8 cellular contexts compared by ENCODE assay signal in the genomic region with DNA sequence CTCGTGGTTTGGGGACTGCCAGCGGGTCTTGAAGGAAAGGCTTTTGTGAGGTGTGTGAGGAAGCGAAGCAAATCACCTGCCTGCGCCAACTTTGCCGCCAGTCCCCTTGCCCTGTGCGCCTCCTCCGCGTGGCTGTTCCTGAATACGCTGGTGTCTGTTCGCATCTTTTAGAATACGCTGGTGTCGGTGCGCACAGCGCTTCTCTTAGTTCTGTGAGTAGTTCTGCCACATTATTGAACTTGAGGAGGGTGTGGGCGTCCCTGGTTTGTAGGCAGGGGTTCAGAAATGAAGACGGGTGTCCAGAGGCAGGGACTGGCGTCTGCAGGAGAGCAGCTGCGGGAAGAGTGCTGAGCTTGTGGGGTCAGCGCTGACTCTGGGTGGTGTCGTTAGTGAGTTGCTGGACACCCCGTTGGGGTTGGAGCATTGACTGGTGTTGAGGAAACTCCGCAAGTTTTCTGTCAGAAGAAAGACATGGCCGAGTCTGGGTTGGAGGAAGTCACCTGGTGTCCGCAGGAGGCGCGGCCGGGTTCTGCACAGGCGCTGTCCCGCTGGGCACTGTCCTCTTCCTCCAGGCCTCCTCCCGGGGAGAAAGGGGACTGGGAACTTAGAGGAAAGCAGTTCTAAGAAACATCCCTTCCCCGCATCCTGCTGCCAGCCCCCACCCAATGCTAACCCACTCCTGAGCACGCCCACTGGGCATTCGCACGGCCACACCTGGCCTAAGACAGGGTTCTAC. TPM values are rescaled to one million over a fixed set of nuclear protein-coding genes. Genes with fewer than 3 reads are reported as not detected.
A peak's percentile ranks its signal among the peaks of the same experiment; 100 is the strongest.
DNase-seq lines count a peak whose midpoint lies in the region; ATAC-seq and TF ChIP-seq lines count a peak whose summit lies in the region.

No MANE protein-coding gene starts in this region.

- no peaks in the 10 kb centered on the region for H3K27me3 ChIP-seq in SU-DHL-6 (ENCODE audit: low read length)

- peaks cover 42% of the 10 kb centered on the region for H3K36me3 ChIP-seq in SU-DHL-6 (ENCODE audit: low read length)

- DNase-seq in activated gamma-delta T cell treated with Interleukin-2 at 50 U/mL for 16 hours = peak; percentile 20
- no peak for DNase-seq in activated gamma-delta T cell (lab: John Stamatoyannopoulos, UW)
- peak; percentile 41 for DNase-seq in dermis blood vessel endothelial cell
- no peak for DNase-seq in lower leg skin (ENCODE audit: low spot score in 2 of 2)
- peak; percentile 33 for DNase-seq in stimulated activated naive CD8-positive, alpha-beta T cell treated with anti-CD3 and anti-CD28 coated beads, Interleukin-15, Interleukin-2, amounts not matched to agents 100 U/mL and 50 U/mL, for 24 hours
- DNase-seq in HEK293T (ENCODE audit: extremely low spot score) = no peak

- peak overlapping the region; percentile 66 for H3K4me2 ChIP-seq in SU-DHL-6 (ENCODE audit: low read depth, low read length, poor library complexity, severe bottlenecking)

- peak overlapping the region; percentile 78 for H3K27ac ChIP-seq in SU-DHL-6 (ENCODE audit: low read depth, low read length)

- no peak overlapping the region for H2AFZ ChIP-seq in SU-DHL-6 (ENCODE audit: low read depth, low read length, severe bottlenecking)

- WGBS in lower leg skin, 2 donors = 5 to 18% methylated on average over 34 of the region's 34 CpGs

- intact Hi-C loops in lower leg skin (cut with DNase I; ENCODE audit: low total_unique reads) = no loop called here

- POLR2A ChIA-PET in HEK293T (lab: Yijun Ruan, JAX) = interaction anchor here (1.0 to 1.7 kb wide), 5 partner anchors 10 to 807 kb away, joined by 3 to 11 read pairs (median 5); a partner anchor contains a TSS

- peak; percentile 13 for ATAC-seq in HG03135 (IDR thresholded peaks at IDR 0.05; ENCODE audit: unreplicated experiment)
- ATAC-seq in stimulated activated naive CD8-positive, alpha-beta T cell treated with anti-CD3 and anti-CD28 coated beads, Interleukin-15, Interleukin-2, amounts not matched to agents 100 U/mL and 50 U/mL, for 24 hours = no peak

- no peak for TF ChIP-seq POLR2A in lower leg skin (IDR thresholded peaks at IDR 0.05)

- H3K79me2 ChIP-seq in SU-DHL-6 (ENCODE audit: insufficient read depth, low read length) = peaks cover 54% of the 10 kb centered on the region

- no peaks in the 10 kb centered on the region for H4K20me1 ChIP-seq in SU-DHL-6 (ENCODE audit: low read depth, low read length)

- peak overlapping the region; percentile 70 for H3K4me3 ChIP-seq in SU-DHL-6 (ENCODE audit: insufficient read depth, low read length, poor library complexity, severe bottlenecking)
- H3K4me3 ChIP-seq in lower leg skin (ENCODE audit: low read depth, poor library complexity, severe bottlenecking) = peak overlapping the region; percentile 68

- peak overlapping the region; percentile 83 for H3K9ac ChIP-seq in SU-DHL-6 (ENCODE audit: low read length)

- peaks cover 12% of the 10 kb centered on the region for H3K9me3 ChIP-seq in SU-DHL-6 (ENCODE audit: insufficient read depth, low read length)

- TF ChIP-seq CTCF in SU-DHL-6 (IDR thresholded peaks at IDR 0.05; ENCODE audit: insufficient read depth, low read length, poor library complexity, severe bottlenecking) (no peak), lower leg skin (IDR thresholded peaks at IDR 0.05) (no peak)

- CTCF ChIA-PET in HEK293T (lab: Yijun Ruan, JAX) = no interaction called here

- no peaks in the 10 kb centered on the region for H3K9me2 ChIP-seq in SU-DHL-6 (replicated peaks; ENCODE audit: insufficient read depth, low read length)

- H3F3A ChIP-seq in SU-DHL-6 (ENCODE audit: insufficient read depth) = no peaks in the 10 kb centered on the region

TF ChIP-seq in HEK293T, 16 proteins besides CTCF, POLR2A, EP300 and RAD21:
- TF ChIP-seq SP1 (IDR thresholded peaks at IDR 0.05) (no peak), NFRKB (IDR thresholded peaks at IDR 0.05) (no peak), LEF1 (IDR thresholded peaks at IDR 0.05; ENCODE audit: borderline replicate concordance) (no peak), ZNF384 (IDR thresholded peaks at IDR 0.05) (no peak), HDGF (IDR thresholded peaks at IDR 0.05; ENCODE audit: borderline replicate concordance) (no peak), TARDBP (IDR thresholded peaks at IDR 0.05) (no peak), FOXA1 (IDR thresholded peaks at IDR 0.05) (no peak), FOXM1 (IDR thresholded peaks at IDR 0.05; ENCODE audit: borderline replicate concordance) (no peak), ELF4 (IDR thresholded peaks at IDR 0.05) (no peak), BHLHE40 (IDR thresholded peaks at IDR 0.05; ENCODE audit: borderline replicate concordance) (no peak), L3MBTL2 (conservative IDR thresholded peaks at IDR 0.05) (no peak), FOXK2 (IDR thresholded peaks at IDR 0.05) (no peak), CTBP1 (IDR thresholded peaks at IDR 0.05; ENCODE audit: borderline replicate concordance) (no peak)
- TF ChIP-seq, protein P1, sequence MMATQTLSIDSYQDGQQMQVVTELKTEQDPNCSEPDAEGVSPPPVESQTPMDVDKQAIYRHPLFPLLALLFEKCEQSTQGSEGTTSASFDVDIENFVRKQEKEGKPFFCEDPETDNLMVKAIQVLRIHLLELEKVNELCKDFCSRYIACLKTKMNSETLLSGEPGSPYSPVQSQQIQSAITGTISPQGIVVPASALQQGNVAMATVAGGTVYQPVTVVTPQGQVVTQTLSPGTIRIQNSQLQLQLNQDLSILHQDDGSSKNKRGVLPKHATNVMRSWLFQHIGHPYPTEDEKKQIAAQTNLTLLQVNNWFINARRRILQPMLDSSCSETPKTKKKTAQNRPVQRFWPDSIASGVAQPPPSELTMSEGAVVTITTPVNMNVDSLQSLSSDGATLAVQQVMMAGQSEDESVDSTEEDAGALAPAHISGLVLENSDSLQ (IDR thresholded peaks at IDR 0.05) = no peak

RNA-seq across cellular contexts. Expression of a gene that starts 1.0 kb away (rescaled TPM):
- 6.1 and 9.3 TPM in 2 replicates for total RNA-seq in dermis blood vessel endothelial cell
- total RNA-seq in lower leg skin = 1 to 10 TPM; 5.7 to 9.2 (median 7.5) TPM

Comparison
In these comparisons a context has a peak if more than half of its experiments do, and no peak if none do; other contexts are left out.
1. DNase-seq: peak in activated gamma-delta T cell treated with Interleukin-2 at 50 U/mL for 16 hours (single experiment), dermis blood vessel endothelial cell (single experiment) and stimulated activated naive CD8-positive, alpha-beta T cell treated with anti-CD3 and anti-CD28 coated beads, Interleukin-15, Interleukin-2, amounts not matched to agents 100 U/mL and 50 U/mL, for 24 hours (single experiment); none in activated gamma-delta T cell (single experiment), lower leg skin (0 of 2) and HEK293T (single experiment).